1 cellular context compared by ENCODE assay signal in genomic region chr14:23344481-23344880, GRCh38.
TF ChIP-seq lines count a peak whose summit lies in the region.

No MANE protein-coding gene starts in this region.

TF ChIP-seq in neural cell, 6 proteins besides CTCF, POLR2A, EP300 and RAD21 (continued from another document):
- no peak for TF ChIP-seq POLR2AphosphoS5 (IDR thresholded peaks at IDR 0.05)
